Comparison of ENCODE assay signal across 27 cellular contexts in the genomic region with DNA sequence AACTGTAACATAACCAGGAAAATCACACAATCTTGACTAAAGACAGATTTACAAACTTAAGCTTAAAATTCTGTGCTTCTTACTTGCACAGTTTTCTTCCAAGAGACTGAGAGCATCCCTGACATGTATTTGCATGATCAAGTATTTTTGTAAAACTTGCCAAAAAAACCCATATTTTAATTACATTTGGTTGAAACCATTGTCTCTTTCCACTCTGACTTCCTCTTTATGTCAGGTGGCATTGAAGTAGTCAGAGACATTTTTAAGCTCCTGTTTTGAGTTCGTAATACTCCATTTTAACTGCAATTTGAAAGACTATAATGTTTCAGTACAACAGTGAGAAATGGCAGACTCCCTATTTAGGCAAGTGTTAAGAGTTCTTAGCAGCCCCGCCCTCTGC.
"Had no signal": no experiment of that assay in that cellular context is flagged by ENCODE, and none has a peak within 500 bp of the region (broad histone marks: within the 10 kb centered on the region; RNA-seq: fewer than 3 reads in every experiment).

No MANE protein-coding gene starts in this region.

- H3K4me1 ChIP-seq: neural progenitor cell, parathyroid adenoma, psoas muscle, right lobe of liver, sigmoid colon, stomach, thyroid gland, tibial nerve, upper lobe of left lung, uterus had no signal

- H3K36me3 Mint-ChIP-seq: natural killer cell; neural progenitor cell; stimulated activated effector memory CD8-positive, alpha-beta T cell treated with anti-CD3 and anti-CD28 coated beads, Interleukin-12 subunit alpha, Interleukin-12 subunit beta, amount 100 ng/mL, for 72 hours; stimulated activated naive B cell treated with anti-CD40 and anti-IgM and Interleukin-4, amounts not matched to agents 10 μg/mL and 1 μg/mL and 100 μg/mL, for 72 hours had no signal

- ATAC-seq: natural killer cell; psoas muscle; right cardiac atrium; right lobe of liver; stimulated activated naive B cell treated with anti-CD40 and anti-IgM and Interleukin-4, amounts not matched to agents 10 μg/mL and 1 μg/mL and 100 μg/mL, for 72 hours had no signal

- DNase-seq: natural killer cell; occipital lobe; ovary; psoas muscle; right lobe of liver; sigmoid colon; small intestine; stimulated activated CD4-positive, alpha-beta T cell treated with anti-CD3 and anti-CD28 coated beads, Interleukin-15, amount 100 ng/mL, for 24 hours; stimulated activated CD4-positive, alpha-beta T cell treated with anti-CD3 and anti-CD28 coated beads, Interleukin-2, amount 100 ng/mL, for 24 hours; stimulated activated CD4-positive, alpha-beta T cell treated with anti-CD3 and anti-CD28 coated beads, Interleukin-2, amount 100 ng/mL, for 48 hours; stimulated activated CD4-positive, alpha-beta T cell treated with anti-CD3 and anti-CD28 coated beads, Interleukin-4, amount 100 ng/mL, for 24 hours; stimulated activated naive B cell treated with anti-CD40 and anti-IgM and Interleukin-4, amounts not matched to agents 10 μg/mL and 1 μg/mL and 100 μg/mL, for 72 hours; stimulated activated naive CD4-positive, alpha-beta T cell treated with Interleukin-2 at 50 U/mL for 16 hours; stomach; thyroid gland; trophoblast cell; upper lobe of left lung; uterus had no signal

- H3K4me3 Mint-ChIP-seq: natural killer cell; nephron; neural progenitor cell; stimulated activated effector memory CD8-positive, alpha-beta T cell treated with anti-CD3 and anti-CD28 coated beads, Interleukin-12 subunit alpha, Interleukin-12 subunit beta, amount 100 ng/mL, for 72 hours; stimulated activated naive B cell treated with anti-CD40 and anti-IgM and Interleukin-4, amounts not matched to agents 10 μg/mL and 1 μg/mL and 100 μg/mL, for 72 hours; stimulated activated naive CD8-positive, alpha-beta T cell treated with anti-CD3 and anti-CD28 coated beads, Interleukin-15, Interleukin-2, amounts not matched to agents 100 ng/mL and 50 ng/mL, for 24 hours had no signal

- H3K79me2 ChIP-seq: parathyroid adenoma had no signal

- H3K36me3 ChIP-seq: neural progenitor cell, ovary, right lobe of liver, sigmoid colon, stomach, thoracic aorta, thyroid gland, tibial nerve, upper lobe of left lung, uterus had no signal

- H2AFZ ChIP-seq: neural progenitor cell, parathyroid adenoma had no signal

- H3K4me2 ChIP-seq: neural progenitor cell had no signal

- FAIRE-seq: small intestine had no signal

- H3K27me3 ChIP-seq: neural progenitor cell, ovary, right lobe of liver, sigmoid colon, stomach, thyroid gland, tibial nerve, upper lobe of left lung, uterus had no signal

- H3K4me3 ChIP-seq: neural progenitor cell, ovary, psoas muscle, right lobe of liver, sigmoid colon, stomach, thoracic aorta, thyroid gland, tibial nerve, upper lobe of left lung, uterus had no signal

- H3K27ac Mint-ChIP-seq: natural killer cell; nephron; neural progenitor cell; progenitor cell of endocrine pancreas; stimulated activated effector memory CD8-positive, alpha-beta T cell treated with anti-CD3 and anti-CD28 coated beads, Interleukin-12 subunit alpha, Interleukin-12 subunit beta, amount 100 ng/mL, for 72 hours; stimulated activated naive B cell treated with anti-CD40 and anti-IgM and Interleukin-4, amounts not matched to agents 10 μg/mL and 1 μg/mL and 100 μg/mL, for 72 hours; stimulated activated naive CD8-positive, alpha-beta T cell treated with anti-CD3 and anti-CD28 coated beads, Interleukin-15, Interleukin-2, amounts not matched to agents 100 ng/mL and 50 ng/mL, for 24 hours had no signal

- H3K9me3 ChIP-seq: ovary, psoas muscle, right lobe of liver, sigmoid colon, stomach, thoracic aorta, tibial nerve, upper lobe of left lung, uterus had no signal

- H3K4me1 Mint-ChIP-seq: natural killer cell; nephron; neural progenitor cell; stimulated activated effector memory CD8-positive, alpha-beta T cell treated with anti-CD3 and anti-CD28 coated beads, Interleukin-12 subunit alpha, Interleukin-12 subunit beta, amount 100 ng/mL, for 72 hours; stimulated activated naive B cell treated with anti-CD40 and anti-IgM and Interleukin-4, amounts not matched to agents 10 μg/mL and 1 μg/mL and 100 μg/mL, for 72 hours had no signal

- H3K27me3 Mint-ChIP-seq: progenitor cell of endocrine pancreas; stimulated activated naive B cell treated with anti-CD40 and anti-IgM and Interleukin-4, amounts not matched to agents 10 μg/mL and 1 μg/mL and 100 μg/mL, for 72 hours; stimulated activated naive CD8-positive, alpha-beta T cell treated with anti-CD3 and anti-CD28 coated beads, Interleukin-15, Interleukin-2, amounts not matched to agents 100 ng/mL and 50 ng/mL, for 24 hours had no signal

- H3K27ac ChIP-seq: neural progenitor cell, ovary, parathyroid adenoma, psoas muscle, right lobe of liver, sigmoid colon, stomach, thoracic aorta, thyroid gland, tibial nerve, upper lobe of left lung, uterus had no signal

- H3K9ac ChIP-seq: neural progenitor cell, parathyroid adenoma had no signal

- H3K9me3 Mint-ChIP-seq: nephron; neural progenitor cell; stimulated activated naive CD8-positive, alpha-beta T cell treated with anti-CD3 and anti-CD28 coated beads, Interleukin-15, Interleukin-2, amounts not matched to agents 100 ng/mL and 50 ng/mL, for 24 hours had no signal
